ENCODE assay signal across 8 cellular contexts in the genomic region with DNA sequence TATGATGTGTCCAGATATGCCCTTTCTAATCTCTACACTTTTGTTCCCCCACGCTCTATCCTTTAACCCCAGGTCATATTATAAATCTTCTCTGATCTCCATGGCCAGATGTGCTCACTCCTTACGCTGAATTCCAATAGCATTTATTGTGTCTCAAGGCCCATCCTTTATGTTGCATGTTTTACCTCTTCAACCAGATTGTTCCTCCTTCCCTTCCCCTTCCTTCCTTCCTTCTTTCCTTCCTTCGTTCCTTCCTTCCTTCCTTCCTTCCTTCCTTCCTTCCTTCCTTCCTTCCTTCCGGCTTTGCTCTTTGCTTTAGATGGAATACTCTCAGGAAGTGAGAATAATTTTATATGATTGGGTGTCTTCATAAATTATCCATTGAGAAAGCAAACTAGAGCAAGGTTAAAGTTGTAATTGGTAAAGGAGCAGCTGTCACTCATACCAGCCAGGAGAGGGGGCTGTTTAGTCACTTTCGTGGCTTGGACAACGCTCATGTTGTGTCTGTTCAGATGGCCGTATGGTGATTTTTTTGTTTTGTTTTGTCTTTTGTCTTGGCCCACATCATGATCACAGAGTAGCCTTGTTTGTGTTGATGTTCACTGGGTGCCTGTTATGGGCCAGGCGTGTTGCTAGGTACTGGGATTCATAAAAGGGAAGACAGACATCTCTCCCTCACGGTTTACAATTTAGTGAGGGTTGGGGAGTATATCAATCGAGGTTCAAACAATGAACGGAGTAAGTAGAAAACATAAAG.
DNase-seq lines count a peak whose midpoint lies in the region; ATAC-seq and TF ChIP-seq lines count a peak whose summit lies in the region.

No MANE protein-coding gene starts in this region.

- H3K79me2 ChIP-seq in SK-N-SH (ENCODE audit: insufficient read depth): no peaks in the 10 kb centered on the region

- no peaks in the 10 kb centered on the region for H3K79me1 ChIP-seq in IMR-90 (ENCODE audit: low read depth in 1 of 2, low read length in 2 of 2)

- H3K36me3 ChIP-seq in IMR-90 (ENCODE audit: control insufficient read depth, insufficient read depth, low read length): no peaks in the 10 kb centered on the region
- no peaks in the 10 kb centered on the region for H3K36me3 ChIP-seq in SK-N-SH (replicated peaks in 1 of 2; ENCODE audit: control insufficient read depth in 1 of 2, insufficient read depth in 2 of 2, low read length in 1 of 2)
- H3K36me3 ChIP-seq in cardiac muscle cell: no peaks in the 10 kb centered on the region

- H3K56ac ChIP-seq in IMR-90 (ENCODE audit: extremely low read depth, insufficient read depth, low read length): no peak overlapping the region

- CTCF ChIA-PET in activated CD4-positive, alpha-beta T cell treated with anti-CD3 and anti-CD28 coated beads for 36 hours (lab: Charles Lee): interaction anchor here (0.7 kb wide), 3 partner anchors 99 to 808 kb away, joined by 3 to 5 read pairs (median 4); no protein-coding TSS in a partner anchor
- CTCF ChIA-PET in activated CD4-positive, alpha-beta T cell treated with anti-CD3 and anti-CD28 coated beads, Interleukin-2, amount 10 ng/mL, durations not matched to agents 7 days and 5 days (lab: Charles Lee): no interaction called here
- CTCF ChIA-PET in IMR-90 (lab: Yijun Ruan, JAX) (no interaction called here), SK-N-SH (lab: Yijun Ruan, JAX) (interaction anchor here (1.0 to 2.3 kb wide), 4 partner anchors 48 to 718 kb away, joined by 3 to 8 read pairs (median 4); no protein-coding TSS in a partner anchor)

- H2AK5ac ChIP-seq in IMR-90 (ENCODE audit: low read depth, low read length): no peak overlapping the region

- BruUV-seq in IMR-90 (replicated peaks; lab: Mats Ljungman, UMichigan): no TSS peak

- no peak overlapping the region for H3K27ac ChIP-seq in IMR-90 (ENCODE audit: insufficient read depth, low read length)
- no peak overlapping the region for H3K27ac ChIP-seq in SK-N-SH (ENCODE audit: low read depth in 2 of 2, low read length in 1 of 2)
- H3K27ac ChIP-seq in cardiac muscle cell: no peak overlapping the region

- ATAC-seq in activated CD4-positive, alpha-beta T cell treated with anti-CD3 and anti-CD28 coated beads for 36 hours: no peak
- ATAC-seq in IMR-90 (ENCODE audit: low read depth) (peak; percentile 67), HG03139 (IDR thresholded peaks at IDR 0.05; ENCODE audit: unreplicated experiment) (no peak)
- no peak for ATAC-seq in effector memory CD8-positive, alpha-beta T cell (replicated peaks)

- no peak for TF ChIP-seq EP300 in SK-N-SH (IDR thresholded peaks at IDR 0.05; ENCODE audit: borderline replicate concordance in 1 of 2, low read depth in 1 of 2, low read length in 1 of 2)

- H2BK120ac ChIP-seq in IMR-90 (ENCODE audit: low read depth, low read length): no peak overlapping the region

- TF ChIP-seq RAD21 in IMR-90 (IDR thresholded peaks at IDR 0.05; ENCODE audit: low read length) (peak; percentile 16; the same call in 1 of the 2 replicates), SK-N-SH (IDR thresholded peaks at IDR 0.05; ENCODE audit: low read length) (peak; percentile 61)

- no peak overlapping the region for H2AK9ac ChIP-seq in IMR-90 (replicated peaks; ENCODE audit: low read depth, low read length, poor library complexity)

- no peak overlapping the region for H4K8ac ChIP-seq in IMR-90 (ENCODE audit: low read depth in 2 of 2, low read length in 2 of 2)

- no peak overlapping the region for H3K4ac ChIP-seq in IMR-90 (ENCODE audit: low read depth, low read length)

- H3K14ac ChIP-seq in IMR-90 (replicated peaks; ENCODE audit: low read depth, low read length): no peak overlapping the region

- H3K23ac ChIP-seq in IMR-90 (ENCODE audit: low read depth, low read length): no peak overlapping the region

- no peak for TF ChIP-seq POLR2A in IMR-90 (IDR thresholded peaks at IDR 0.05; ENCODE audit: low read depth, low read length)

- H4K20me1 ChIP-seq in IMR-90 (ENCODE audit: insufficient read depth, low read length) (no peaks in the 10 kb centered on the region), SK-N-SH (ENCODE audit: insufficient read depth) (no peaks in the 10 kb centered on the region)

- no peak overlapping the region for H3K18ac ChIP-seq in IMR-90 (ENCODE audit: low read depth, low read length)

- no peak overlapping the region for H2BK5ac ChIP-seq in IMR-90 (ENCODE audit: low read depth, low read length, poor library complexity, severe bottlenecking)

- H3K9me2 ChIP-seq in SK-N-SH: no peaks in the 10 kb centered on the region

- peak; percentile 27 for DNase-seq in activated CD4-positive, alpha-beta T cell treated with anti-CD3 and anti-CD28 coated beads for 36 hours
- no peak for DNase-seq in activated CD4-positive, alpha-beta T cell treated with anti-CD3 and anti-CD28 coated beads, Interleukin-2, amount 10 ng/mL, durations not matched to agents 7 days and 5 days
- DNase-seq in IMR-90 (peak; percentile 15), SK-N-SH (peak; percentile 31), cardiac muscle cell (ENCODE audit: low read depth in 1 of 2, low spot score in 1 of 2) (peak; percentile 72 to 73)
- no peak for DNase-seq in activated CD8-positive, alpha-beta memory T cell treated with anti-CD3 and anti-CD28 coated beads, Interleukin-2, amount 50 U/mL, for 4 hours
- no peak for DNase-seq in effector memory CD8-positive, alpha-beta T cell

- H3K9me3 Mint-ChIP-seq in activated CD4-positive, alpha-beta T cell treated with anti-CD3 and anti-CD28 coated beads for 36 hours (ENCODE audit: low read depth): no peaks in the 10 kb centered on the region
- no peaks in the 10 kb centered on the region for H3K9me3 Mint-ChIP-seq in activated CD4-positive, alpha-beta T cell treated with anti-CD3 and anti-CD28 coated beads, Interleukin-2, amount 10 ng/mL, durations not matched to agents 7 days and 5 days
- H3K9me3 Mint-ChIP-seq in effector memory CD8-positive, alpha-beta T cell: peaks cover 0 to 6% of the 10 kb centered on the region in 2 donors

- no peaks in the 10 kb centered on the region for H3K4me1 Mint-ChIP-seq in activated CD4-positive, alpha-beta T cell treated with anti-CD3 and anti-CD28 coated beads for 36 hours
- no peaks in the 10 kb centered on the region for H3K4me1 Mint-ChIP-seq in activated CD4-positive, alpha-beta T cell treated with anti-CD3 and anti-CD28 coated beads, Interleukin-2, amount 10 ng/mL, durations not matched to agents 7 days and 5 days
- H3K4me1 Mint-ChIP-seq in effector memory CD8-positive, alpha-beta T cell (ENCODE audit: low read depth in 2 of 2): no peaks in the 10 kb centered on the region

- intact Hi-C loops in activated CD4-positive, alpha-beta T cell treated with anti-CD3 and anti-CD28 coated beads for 36 hours (cut with DNase I, micrococcal nuclease): loop anchor here in 1 of 2 experiments (10.0 kb wide), 1 partner anchor 715 kb away; no protein-coding TSS in a partner anchor
- intact Hi-C loops in IMR-90 (cut with micrococcal nuclease): no loop called here

- H3K27ac Mint-ChIP-seq in activated CD4-positive, alpha-beta T cell treated with anti-CD3 and anti-CD28 coated beads for 36 hours: no peak overlapping the region
- no peak overlapping the region for H3K27ac Mint-ChIP-seq in activated CD4-positive, alpha-beta T cell treated with anti-CD3 and anti-CD28 coated beads, Interleukin-2, amount 10 ng/mL, durations not matched to agents 7 days and 5 days
- H3K27ac Mint-ChIP-seq in effector memory CD8-positive, alpha-beta T cell: no peak overlapping the region

- H3K4me3 Mint-ChIP-seq in activated CD4-positive, alpha-beta T cell treated with anti-CD3 and anti-CD28 coated beads for 36 hours: no peak overlapping the region
- no peak overlapping the region for H3K4me3 Mint-ChIP-seq in activated CD4-positive, alpha-beta T cell treated with anti-CD3 and anti-CD28 coated beads, Interleukin-2, amount 10 ng/mL, durations not matched to agents 7 days and 5 days
- H3K4me3 Mint-ChIP-seq in effector memory CD8-positive, alpha-beta T cell: no peak overlapping the region

- peak; percentile 25; the same call in 1 of the 2 replicates for TF ChIP-seq CTCF in IMR-90 (conservative IDR thresholded peaks at IDR 0.05; ENCODE audit: low read depth, low read length)
- TF ChIP-seq CTCF in SK-N-SH (IDR thresholded peaks at IDR 0.05): peak; percentile 72
- peak; percentile 62 for TF ChIP-seq CTCF in cardiac muscle cell (IDR thresholded peaks at IDR 0.05; ENCODE audit: low read depth, low read length)

- no peaks in the 10 kb centered on the region for H3K36me3 Mint-ChIP-seq in activated CD4-positive, alpha-beta T cell treated with anti-CD3 and anti-CD28 coated beads for 36 hours (ENCODE audit: low read depth)
- no peaks in the 10 kb centered on the region for H3K36me3 Mint-ChIP-seq in activated CD4-positive, alpha-beta T cell treated with anti-CD3 and anti-CD28 coated beads, Interleukin-2, amount 10 ng/mL, durations not matched to agents 7 days and 5 days (ENCODE audit: low read depth)
- no peaks in the 10 kb centered on the region for H3K36me3 Mint-ChIP-seq in effector memory CD8-positive, alpha-beta T cell (ENCODE audit: insufficient read depth)

- no peak overlapping the region for H4K5ac ChIP-seq in IMR-90 (ENCODE audit: low read depth, low read length)

- H3K27me3 ChIP-seq in IMR-90 (ENCODE audit: control insufficient read depth, insufficient read depth, low read length) (no peaks in the 10 kb centered on the region), SK-N-SH (ENCODE audit: insufficient read depth) (no peaks in the 10 kb centered on the region), cardiac muscle cell (no peaks in the 10 kb centered on the region)

- dilution Hi-C loops in IMR-90 (cut with HindIII; ENCODE audit: low sequenced_read_pairs, unreplicated experiment): no loop called here

- H3K27me3 Mint-ChIP-seq in activated CD4-positive, alpha-beta T cell treated with anti-CD3 and anti-CD28 coated beads for 36 hours: peaks cover 17% of the 10 kb centered on the region
- H3K27me3 Mint-ChIP-seq in activated CD4-positive, alpha-beta T cell treated with anti-CD3 and anti-CD28 coated beads, Interleukin-2, amount 10 ng/mL, durations not matched to agents 7 days and 5 days: no peaks in the 10 kb centered on the region
- H3K27me3 Mint-ChIP-seq in effector memory CD8-positive, alpha-beta T cell: peaks cover 0 to 18% of the 10 kb centered on the region in 2 donors

- no peak overlapping the region for H2BK15ac ChIP-seq in IMR-90 (ENCODE audit: low read depth, low read length)

- H3K4me1 ChIP-seq in IMR-90 (ENCODE audit: control insufficient read depth, insufficient read depth, low read length) (no peaks in the 10 kb centered on the region), SK-N-SH (ENCODE audit: control insufficient read depth in 1 of 2, insufficient read depth in 2 of 2, low read depth in 1 of 2, low read length in 1 of 2) (no peaks in the 10 kb centered on the region), cardiac muscle cell (ENCODE audit: low read depth) (no peaks in the 10 kb centered on the region)

- H3K4me3 ChIP-seq in IMR-90 (ENCODE audit: insufficient read depth, low read depth, low read length) (no peak overlapping the region), SK-N-SH (ENCODE audit: low read depth in 2 of 2, low read length in 1 of 2) (peak overlapping the region in 1 of 2 experiments; percentile 32; a peak in 2 of 4 replicates), cardiac muscle cell (no peak overlapping the region)

- 39% methylated on average over 3 of the region's 11 CpGs; no CpG with 5 or more reads in 1 of the 2 experiments for WGBS in IMR-90 (ENCODE audit: extremely low coverage in 2 of 2, insufficient read length in 1 of 2), 2 experiments
- WGBS in SK-N-SH (ENCODE audit: low lambda C conversion rate): 11% methylated on average over 11 of the region's 11 CpGs

- H3K9me3 ChIP-seq in IMR-90 (ENCODE audit: control insufficient read depth, insufficient read depth, low read length) (peaks cover 2% of the 10 kb centered on the region; the same call in 1 of the 2 replicates), SK-N-SH (no peaks in the 10 kb centered on the region), cardiac muscle cell (ENCODE audit: low read depth) (no peaks in the 10 kb centered on the region)

- in situ Hi-C loops in IMR-90 (cut with MboI; ENCODE audit: low sequenced_read_pairs): no loop called here

- H2AFZ ChIP-seq in IMR-90 (replicated peaks; ENCODE audit: low read length, poor library complexity) (no peak overlapping the region), SK-N-SH (ENCODE audit: low read depth) (peak overlapping the region; percentile 69; the same call in 1 of the 2 replicates)

- H4K91ac ChIP-seq in IMR-90 (ENCODE audit: insufficient read depth, low read depth, low read length): no peak overlapping the region

- no peak overlapping the region for H3K4me2 ChIP-seq in IMR-90 (ENCODE audit: low read depth, low read length)
- H3K4me2 ChIP-seq in SK-N-SH: no peak overlapping the region

- H3K9me1 ChIP-seq in IMR-90 (ENCODE audit: insufficient read depth, low read length): no peaks in the 10 kb centered on the region

- H2BK20ac ChIP-seq in IMR-90 (ENCODE audit: low read depth, low read length): no peak overlapping the region

- H3F3A ChIP-seq in SK-N-SH (replicated peaks; ENCODE audit: insufficient read depth): no peaks in the 10 kb centered on the region

- H3K9ac ChIP-seq in IMR-90 (ENCODE audit: low read depth, low read length) (no peak overlapping the region), SK-N-SH (no peak overlapping the region)

- POLR2A ChIA-PET in activated CD4-positive, alpha-beta T cell treated with anti-CD3 and anti-CD28 coated beads for 36 hours (lab: Charles Lee): no interaction called here
- POLR2A ChIA-PET in activated CD4-positive, alpha-beta T cell treated with anti-CD3 and anti-CD28 coated beads, Interleukin-2, amount 10 ng/mL, durations not matched to agents 7 days and 5 days (lab: Charles Lee): no interaction called here
- POLR2A ChIA-PET in IMR-90 (lab: Charles Lee; ENCODE audit: unreplicated experiment): no interaction called here
- POLR2A ChIA-PET in SK-N-SH (lab: Yijun Ruan, JAX): no interaction called here

Comparison
In these comparisons a context has a peak if more than half of its experiments do, and no peak if none do; other contexts are left out.
1. DNase-seq: peak in activated CD4-positive, alpha-beta T cell treated with anti-CD3 and anti-CD28 coated beads for 36 hours (single experiment), IMR-90 (single experiment), SK-N-SH (single experiment) and cardiac muscle cell (2 of 2); none in activated CD4-positive, alpha-beta T cell treated with anti-CD3 and anti-CD28 coated beads, Interleukin-2, amount 10 ng/mL, durations not matched to agents 7 days and 5 days (single experiment), activated CD8-positive, alpha-beta memory T cell treated with anti-CD3 and anti-CD28 coated beads, Interleukin-2, amount 50 U/mL, for 4 hours (single experiment) and effector memory CD8-positive, alpha-beta T cell (0 of 3).
2. CTCF ChIA-PET loops: an anchor here in activated CD4-positive, alpha-beta T cell treated with anti-CD3 and anti-CD28 coated beads for 36 hours (0.7 kb wide) and SK-N-SH (1.0 to 2.3 kb wide); none called in activated CD4-positive, alpha-beta T cell treated with anti-CD3 and anti-CD28 coated beads, Interleukin-2, amount 10 ng/mL, durations not matched to agents 7 days and 5 days and IMR-90.
3. Peak in every context shown above with its lines, with median percentiles within 50 percentile points of each other: CTCF ChIP-seq.